In genomic region chr1:32012709-32013385, GRCh38 we compare ENCODE assay signal across 1 cellular context.
TF ChIP-seq lines count a peak whose summit lies in the region.

No MANE protein-coding gene starts in this region.

TF ChIP-seq in HCT116, 20 proteins besides CTCF, POLR2A, EP300 and RAD21 (continued from another document):
- no peak for TF ChIP-seq MAX (IDR thresholded peaks at IDR 0.05)
